ENCODE assay signal across 8 cellular contexts in the genomic region with DNA sequence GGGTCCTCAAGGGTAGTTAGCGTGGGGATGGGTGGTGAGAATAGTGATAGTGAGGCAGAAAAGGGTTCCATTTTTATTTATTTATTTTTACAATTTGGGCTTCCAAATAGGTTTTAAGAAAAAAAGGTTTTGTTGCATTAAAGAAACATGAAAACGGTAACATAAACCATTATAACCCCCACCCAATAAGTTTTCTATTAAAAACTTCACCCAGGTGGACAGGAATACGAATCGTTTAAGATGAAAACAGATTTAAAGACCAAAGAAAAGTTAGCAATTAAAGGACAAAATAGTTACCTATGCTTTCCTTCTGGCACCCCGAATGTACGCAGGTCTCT.
DNase-seq lines count a peak whose midpoint lies in the region; TF ChIP-seq lines count a peak whose summit lies in the region.

No MANE protein-coding gene starts in this region.

- H3K9me3 Mint-ChIP-seq in activated CD4-positive, alpha-beta T cell treated with anti-CD3 and anti-CD28 coated beads, Interleukin-2, amount 10 ng/mL, durations not matched to agents 24 days and 14 days = no peaks in the 10 kb centered on the region

- peak overlapping the region; percentile 64 for H3K27ac Mint-ChIP-seq in activated CD4-positive, alpha-beta T cell treated with anti-CD3 and anti-CD28 coated beads, Interleukin-2, amount 10 ng/mL, durations not matched to agents 24 days and 14 days

- peaks cover 17% of the 10 kb centered on the region for H3K36me3 Mint-ChIP-seq in activated CD4-positive, alpha-beta T cell treated with anti-CD3 and anti-CD28 coated beads, Interleukin-2, amount 10 ng/mL, durations not matched to agents 24 days and 14 days (ENCODE audit: low read depth)

- H3K9me3 ChIP-seq in ascending aorta (no peaks in the 10 kb centered on the region), thymus (ENCODE audit: control insufficient read depth) (no peaks in the 10 kb centered on the region)

- peaks cover 7% of the 10 kb centered on the region for H3K27me3 Mint-ChIP-seq in activated CD4-positive, alpha-beta T cell treated with anti-CD3 and anti-CD28 coated beads, Interleukin-2, amount 10 ng/mL, durations not matched to agents 24 days and 14 days

- no peaks in the 10 kb centered on the region for H3K27me3 ChIP-seq in ascending aorta
- no peaks in the 10 kb centered on the region for H3K27me3 ChIP-seq in thymus (ENCODE audit: control insufficient read depth, insufficient read depth)

- H3K4me3 ChIP-seq in ascending aorta = peak overlapping the region; percentile 82 to 92
- H3K4me3 ChIP-seq in lower leg skin (ENCODE audit: low read depth, poor library complexity, severe bottlenecking) = peak overlapping the region; percentile 55
- peak overlapping the region; percentile 94 for H3K4me3 ChIP-seq in thymus (ENCODE audit: low read length)

- no peak for TF ChIP-seq POLR2A in lower leg skin (IDR thresholded peaks at IDR 0.05)

- DNase-seq in activated CD4-positive, alpha-beta T cell treated with anti-CD3 and anti-CD28 coated beads, Interleukin-2, amount 10 ng/mL, durations not matched to agents 24 days and 14 days = no peak
- no peak for DNase-seq in activated CD4-positive, alpha-beta T cell treated with anti-CD3 and anti-CD28 coated beads for 48 hours
- DNase-seq in ascending aorta (ENCODE audit: low spot score in 2 of 2) (no peak), lower leg skin (ENCODE audit: low spot score in 2 of 2) (no peak), ureter (ENCODE audit: low spot score) (no peak), NCI-H82 (lab: John Stamatoyannopoulos, UW) (no peak)
- DNase-seq in stimulated activated CD4-positive, alpha-beta T cell treated with anti-CD3 and anti-CD28 coated beads, Interleukin-15, amount 100 ng/mL, for 24 hours = no peak

- TF ChIP-seq CTCF in ascending aorta (IDR thresholded peaks at IDR 0.05) (no peak), lower leg skin (IDR thresholded peaks at IDR 0.05) (no peak)

- H3K27ac ChIP-seq in ascending aorta (no peak overlapping the region), thymus (ENCODE audit: low read depth) (no peak overlapping the region)

- H3K4me1 ChIP-seq in ascending aorta (peaks cover 0 to 16% of the 10 kb centered on the region in 2 donors), thymus (ENCODE audit: control insufficient read depth, insufficient read depth, low read length) (peaks cover 12% of the 10 kb centered on the region)

- peak overlapping the region; percentile 87 for H3K4me3 Mint-ChIP-seq in activated CD4-positive, alpha-beta T cell treated with anti-CD3 and anti-CD28 coated beads, Interleukin-2, amount 10 ng/mL, durations not matched to agents 24 days and 14 days

- intact Hi-C loops in activated CD4-positive, alpha-beta T cell treated with anti-CD3 and anti-CD28 coated beads, Interleukin-2, amount 10 ng/mL, durations not matched to agents 24 days and 14 days (cut with micrococcal nuclease) = loop anchor here (1.0 to 10.0 kb wide), 5 partner anchors 13 to 431 kb away; no protein-coding TSS in a partner anchor
- intact Hi-C loops in ascending aorta (cut with DNase I) = loop anchor here (1.0 to 10.0 kb wide), 3 partner anchors 78 to 589 kb away; a partner anchor contains a TSS
- intact Hi-C loops in lower leg skin (cut with DNase I; ENCODE audit: low total_unique reads) = no loop called here

- WGBS in lower leg skin, 2 donors = 13 to 15% methylated on average over 6 of the region's 6 CpGs
- WGBS in thymus = 19% methylated on average over 6 of the region's 6 CpGs

- peaks cover 30% of the 10 kb centered on the region for H3K4me1 Mint-ChIP-seq in activated CD4-positive, alpha-beta T cell treated with anti-CD3 and anti-CD28 coated beads, Interleukin-2, amount 10 ng/mL, durations not matched to agents 24 days and 14 days

- H3K36me3 ChIP-seq in ascending aorta (peaks cover 0 to 5% of the 10 kb centered on the region in 2 donors), thymus (ENCODE audit: control insufficient read depth, insufficient read depth) (no peaks in the 10 kb centered on the region)
